Comparison of ENCODE assay signal across 20 cellular contexts in genomic region chr17:38738686-38739085, GRCh38. TPM values are rescaled to one million over a fixed set of nuclear protein-coding genes. Genes with fewer than 3 reads are reported as not detected.
DNase-seq lines count a peak whose midpoint lies in the region; ATAC-seq, FAIRE-seq and TF ChIP-seq lines count a peak whose summit lies in the region.
"Had no signal": no experiment of that assay in that cellular context is flagged by ENCODE, and none has a peak within 500 bp of the region (broad histone marks: within the 10 kb centered on the region; RNA-seq: fewer than 3 reads in every experiment).

No MANE protein-coding gene starts in this region.

- no peak overlapping the region for H3K4me3 Mint-ChIP-seq in CD4-positive, alpha-beta memory T cell
- H3K4me3 Mint-ChIP-seq: B cell; CD8-positive, alpha-beta T cell had no signal

- no peak overlapping the region for H2BK12ac ChIP-seq in H1 (ENCODE audit: low read depth, low read length)

- H3K27ac ChIP-seq in RWPE1 (peak overlapping the region; percentile 89), H1 (ENCODE audit: low read depth, low read length) (no peak overlapping the region)
- H3K27ac ChIP-seq in CD4-positive, alpha-beta memory T cell (ENCODE audit: low read depth, low read length): no peak overlapping the region
- H3K27ac ChIP-seq: GM23248 had no signal

- no peak overlapping the region for H2BK120ac ChIP-seq in H1 (replicated peaks; ENCODE audit: low read depth, low read length)

- H3K23me2 ChIP-seq in H1 (ENCODE audit: low read depth, low read length): no peaks in the 10 kb centered on the region

- peak overlapping the region; percentile 40 to 74 for H3K27ac Mint-ChIP-seq in activated naive CD4-positive, alpha-beta T cell treated with anti-CD3 and anti-CD28 coated beads, Interleukin-2, amount 50 U/mL, for 72 hours
- peak overlapping the region in 1 of 7 donors; percentile 74 for H3K27ac Mint-ChIP-seq in CD4-positive, alpha-beta memory T cell
- H3K27ac Mint-ChIP-seq: B cell; CD8-positive, alpha-beta T cell had no signal

- no peak overlapping the region for H4K5ac ChIP-seq in H1 (ENCODE audit: insufficient read length, low read depth, low read length)

- H3K36me3 ChIP-seq in H1 (ENCODE audit: control insufficient read depth in 2 of 4, insufficient read depth in 4 of 4, low read length in 3 of 4): peaks cover 2 to 30% (median 17%) of the 10 kb centered on the region in 4 experiments; a peak in 7 of 8 replicates
- H3K36me3 ChIP-seq in CD4-positive, alpha-beta memory T cell (ENCODE audit: insufficient read depth, low read length): no peaks in the 10 kb centered on the region

- H3K23ac ChIP-seq in H1 (ENCODE audit: insufficient read length): no peak overlapping the region

- H3K79me2 ChIP-seq in H1 (ENCODE audit: control insufficient read depth in 1 of 2, insufficient read depth in 2 of 2, low read length in 2 of 2): peaks cover 15 to 46% of the 10 kb centered on the region in 2 experiments

- H4K91ac ChIP-seq in H1 (replicated peaks; ENCODE audit: insufficient read length, low read length): no peak overlapping the region

- no peak overlapping the region for H3K14ac ChIP-seq in H1 (ENCODE audit: insufficient read length)

- H3K27me3 ChIP-seq in H1 (replicated peaks in 1 of 4; ENCODE audit: control insufficient read depth in 3 of 4, extremely low read depth in 1 of 4, insufficient read depth in 3 of 4, low read length in 3 of 4): no peaks in the 10 kb centered on the region
- H3K27me3 ChIP-seq in CD4-positive, alpha-beta memory T cell (ENCODE audit: insufficient read depth, low read length): no peaks in the 10 kb centered on the region

- no peak for TF ChIP-seq RAD21 in H1 (IDR thresholded peaks at IDR 0.05 in 1 of 2, conservative IDR thresholded peaks at IDR 0.05 in 1 of 2; ENCODE audit: low read depth in 2 of 2, low read length in 2 of 2)

- H2BK5ac ChIP-seq in H1 (ENCODE audit: low read depth, low read length): no peak overlapping the region

- peaks cover 30 to 57% of the 10 kb centered on the region in 2 experiments for H4K20me1 ChIP-seq in H1 (replicated peaks in 1 of 2; ENCODE audit: control insufficient read depth in 1 of 2, insufficient read depth in 2 of 2, low read length in 2 of 2)

- peak overlapping the region; percentile 17; the same call in 1 of the 2 replicates for H4K8ac ChIP-seq in H1 (ENCODE audit: extremely low read depth, insufficient read depth, low read length)

- no peak overlapping the region for H3K18ac ChIP-seq in H1 (ENCODE audit: extremely low read depth, low read length)

- FAIRE-seq in H1 (lab: Jason Lieb, UNC): no peak
- FAIRE-seq: A204.1, GM12878, GM19239 had no signal

- no peaks in the 10 kb centered on the region for H3K9me3 ChIP-seq in H1 (ENCODE audit: insufficient read depth in 2 of 2, low read depth in 1 of 2, low read length in 1 of 2)
- no peaks in the 10 kb centered on the region for H3K9me3 ChIP-seq in CD4-positive, alpha-beta memory T cell (ENCODE audit: control insufficient read depth in 1 of 2, low read length in 2 of 2)
- H3K9me3 ChIP-seq: Caco-2, HAP-1 had no signal

- H3K27me3 Mint-ChIP-seq in CD4-positive, alpha-beta memory T cell: peaks cover 3% of the 10 kb centered on the region in 2 donors

- TF ChIP-seq POLR2A in H1 (IDR thresholded peaks at IDR 0.05; ENCODE audit: control extremely low read depth in 1 of 2, low read depth in 2 of 2, low read length in 2 of 2): no peak

- H3K4me3 ChIP-seq in H1 (ENCODE audit: extremely low read depth in 1 of 4, insufficient read depth in 2 of 4, low read depth in 3 of 4, low read length in 4 of 4): no peak overlapping the region
- no peak overlapping the region for H3K4me3 ChIP-seq in CD4-positive, alpha-beta memory T cell (ENCODE audit: low read length in 2 of 2)
- H3K4me3 ChIP-seq: GM12878, GM23248, HAP-1 had no signal

- no peak overlapping the region for H3K4me2 ChIP-seq in H1 (ENCODE audit: insufficient read depth in 1 of 2, low read depth in 2 of 2, low read length in 2 of 2)

- ATAC-seq in activated naive CD4-positive, alpha-beta T cell treated with anti-CD3 and anti-CD28 coated beads, Interleukin-2, amount 50 U/mL, for 72 hours: no peak
- ATAC-seq: CD8-positive, alpha-beta T cell had no signal

- 92% methylated on average over 16 of the region's 16 CpGs; no CpG with 5 or more reads in 1 of the 2 experiments for WGBS in H1 (ENCODE audit: extremely low coverage in 1 of 2, insufficient coverage in 1 of 2, insufficient read length in 1 of 2, insufficient replicate concordance in 2 of 2, low coverage in 1 of 2, low lambda C conversion rate in 2 of 2, missing lambda C conversion rate in 1 of 2), 2 experiments

- in situ Hi-C loops in G401 (cut with HindIII; ENCODE audit: low sequenced_read_pairs): no loop called here

- no peak overlapping the region for H2BK20ac ChIP-seq in H1 (ENCODE audit: low read length)

- no peak overlapping the region for H3K4ac ChIP-seq in H1 (replicated peaks; ENCODE audit: insufficient read length, low read depth, low read length)

- peaks cover 1 to 18% (median 14%) of the 10 kb centered on the region in 4 donors for H3K4me1 Mint-ChIP-seq in CD4-positive, alpha-beta memory T cell

- H3K79me1 ChIP-seq in H1 (ENCODE audit: low read depth, low read length): peaks cover 22% of the 10 kb centered on the region

- TF ChIP-seq EP300 in H1 (IDR thresholded peaks at IDR 0.05; ENCODE audit: borderline replicate concordance in 1 of 2, low read depth in 2 of 2, low read length in 2 of 2): no peak

- H2BK15ac ChIP-seq in H1 (ENCODE audit: low read length): no peak overlapping the region

- TF ChIP-seq CTCF in RWPE1 (conservative IDR thresholded peaks at IDR 0.05; ENCODE audit: low read depth): no peak
- TF ChIP-seq CTCF in H1 (IDR thresholded peaks at IDR 0.05; ENCODE audit: control extremely low read depth in 1 of 3, insufficient read depth in 1 of 3, low read depth in 1 of 3, low read length in 3 of 3): no peak

- no peak overlapping the region for H3K56ac ChIP-seq in H1 (replicated peaks; ENCODE audit: insufficient read length, low read depth, low read length)

- peaks cover 0 to 19% (median 7%) of the 10 kb centered on the region in 4 experiments; a peak in 6 of 7 replicates for H3K4me1 ChIP-seq in H1 (replicated peaks in 1 of 4; ENCODE audit: control insufficient read depth in 3 of 4, insufficient read depth in 4 of 4, low read length in 3 of 4)
- H3K4me1 ChIP-seq in CD4-positive, alpha-beta memory T cell (ENCODE audit: insufficient read depth, low read length): peaks cover 9% of the 10 kb centered on the region
- H3K4me1 ChIP-seq: HAP-1 had no signal

- intact Hi-C loops in CD4-positive, alpha-beta memory T cell (cut with micrococcal nuclease): no loop called here

- no peaks in the 10 kb centered on the region for H3K36me3 Mint-ChIP-seq in activated naive CD4-positive, alpha-beta T cell treated with anti-CD3 and anti-CD28 coated beads, Interleukin-2, amount 50 U/mL, for 72 hours
- H3K36me3 Mint-ChIP-seq in CD4-positive, alpha-beta memory T cell: no peaks in the 10 kb centered on the region

- CTCF ChIA-PET in RWPE1 (lab: Yijun Ruan, JAX) (no interaction called here), H1 (lab: Charles Lee; ENCODE audit: partially characterized antibody) (interaction anchor here (5.4 kb wide), 1 partner anchor 62 kb away, joined by 44 read pairs; the partner anchor contains the start of gene EPOP)
- CTCF ChIA-PET in CD4-positive, alpha-beta memory T cell (lab: Charles Lee; ENCODE audit: partially characterized antibody): no interaction called here

- POLR2A ChIA-PET in RWPE1 (lab: Yijun Ruan, JAX; ENCODE audit: low non-redundant PET): no interaction called here
- POLR2A ChIA-PET in H1 (lab: Charles Lee; ENCODE audit: partially characterized antibody): interaction anchor here (3.1 kb wide), 1 partner anchor 7 kb away, joined by 19 read pairs; no protein-coding TSS in a partner anchor
- POLR2A ChIA-PET in CD4-positive, alpha-beta memory T cell (lab: Charles Lee; ENCODE audit: partially characterized antibody): interaction anchor here (1.4 kb wide), 1 partner anchor 62 kb away, joined by 3 read pairs; no protein-coding TSS in a partner anchor

- no peak overlapping the region for H2AFZ ChIP-seq in H1 (ENCODE audit: low read length)
- H2AFZ ChIP-seq: GM23248 had no signal

- H2AK5ac ChIP-seq in H1 (ENCODE audit: low read depth, low read length): no peak overlapping the region

- H3K9me3 Mint-ChIP-seq in activated naive CD4-positive, alpha-beta T cell treated with anti-CD3 and anti-CD28 coated beads, Interleukin-2, amount 50 U/mL, for 72 hours: no peaks in the 10 kb centered on the region
- no peaks in the 10 kb centered on the region for H3K9me3 Mint-ChIP-seq in CD4-positive, alpha-beta memory T cell
- H3K9me3 Mint-ChIP-seq: CD8-positive, alpha-beta T cell had no signal

- no peak for DNase-seq in activated naive CD4-positive, alpha-beta T cell treated with anti-CD3 and anti-CD28 coated beads, Interleukin-2, amount 50 U/mL, for 72 hours (ENCODE audit: low spot score in 2 of 2)
- DNase-seq in activated naive CD4-positive, alpha-beta T cell treated with Interleukin-2 at 50 U/mL for 16 hours: no peak
- DNase-seq in G401 (ENCODE audit: low spot score): peak; percentile 0
- DNase-seq in RWPE1 (ENCODE audit: low spot score): no peak
- DNase-seq in H1 (ENCODE audit: low read depth in 1 of 2, low spot score in 2 of 2): no peak
- DNase-seq in stimulated activated CD4-positive, alpha-beta T cell treated with anti-CD3 and anti-CD28 coated beads, Interleukin-4, amount 100 ng/mL, for 4 hours: no peak
- no peak for DNase-seq in CD4-positive, alpha-beta memory T cell
- DNase-seq in kidney tubule cell (ENCODE audit: low spot score): no peak
- DNase-seq: C1 segment of cervical spinal cord; Caco-2; CD8-positive, alpha-beta T cell; DMS153; DND-41; GDM1; GM23248 had no signal

- H3K9ac ChIP-seq in H1 (replicated peaks in 1 of 4; ENCODE audit: extremely low read depth in 1 of 4, low read depth in 3 of 4, low read length in 3 of 4): no peak overlapping the region
- H3K9ac ChIP-seq: GM23248 had no signal

RNA-seq across cellular contexts. Expression of gene CISD3, which starts 8.5 kb away (rescaled TPM):
- 10 to 100 TPM; 32.7 to 40.7 TPM for total RNA-seq in activated naive CD4-positive, alpha-beta T cell treated with anti-CD3 and anti-CD28 coated beads, Interleukin-2, amount 50 U/mL, for 72 hours
- total RNA-seq in G401 (2014; rRNA removed; shearing (Covaris generic)): 7.5 and 7.9 TPM in 2 replicates
- total RNA-seq in H1 (2021; fragmentation: NEBNext Ultra II Directional; extraction: Animal tissue kit (Norgen Biotek cat#: 25700)): 11.1 and 11.6 TPM in 2 replicates
- polyA plus RNA-seq in H1 (2011; rRNA removed): 8.4 and 9.4 TPM in 2 replicates
- 6.7 TPM for polyA plus RNA-seq in H1 (2011; cell fraction: cytosol; rRNA removed)
- polyA plus RNA-seq in H1 (2011; cell fraction: nucleus; rRNA removed): 7.1 TPM
- 7.7 to 15.0 TPM (median 9.7 TPM) in 4 replicates for polyA plus RNA-seq in H1 (2012, experiment 1 of 2)
- 8.8 TPM for polyA plus RNA-seq in H1 (2012, experiment 2 of 2)
- 7.5 TPM for polyA plus RNA-seq in H1 (2013, experiment 1 of 2)
- polyA plus RNA-seq in H1 (2013, experiment 2 of 2): 8.1 TPM
- 1.8 and 3.9 TPM in 2 replicates for polyA minus RNA-seq in H1 (2011; rRNA and poly(A)+ RNA removed)
- 5.7 TPM for polyA minus RNA-seq in H1 (2011; cell fraction: cytosol; rRNA and poly(A)+ RNA removed)
- polyA minus RNA-seq in H1 (2011; cell fraction: nucleus; rRNA and poly(A)+ RNA removed): 6.7 TPM
- 10 to 100 TPM; 12.5 to 13.5 TPM for total RNA-seq in CD4-positive, alpha-beta memory T cell
- polyA plus RNA-seq in CD4-positive, alpha-beta memory T cell: 10 to 100 TPM; 55.3 to 57.6 TPM

RNA-seq across cellular contexts. Expression of gene PCGF2, which starts 9.4 kb away (rescaled TPM):
- 1 to 10 TPM; 3.1 to 6.9 TPM for total RNA-seq in activated naive CD4-positive, alpha-beta T cell treated with anti-CD3 and anti-CD28 coated beads, Interleukin-2, amount 50 U/mL, for 72 hours
- 5.5 and 12.5 TPM in 2 replicates for total RNA-seq in G401 (2014; rRNA removed; shearing (Covaris generic))
- 86.1 and 93.3 TPM in 2 replicates for total RNA-seq in H1 (2021; fragmentation: NEBNext Ultra II Directional; extraction: Animal tissue kit (Norgen Biotek cat#: 25700))
- 42.1 and 81.4 TPM in 2 replicates for polyA plus RNA-seq in H1 (2011; rRNA removed)
- 29.9 TPM for polyA plus RNA-seq in H1 (2011; cell fraction: cytosol; rRNA removed)
- 84.7 TPM for polyA plus RNA-seq in H1 (2011; cell fraction: nucleus; rRNA removed)
- polyA plus RNA-seq in H1 (2012, experiment 1 of 2): 75.9 to 100 TPM (median 96.1 TPM) in 4 replicates
- polyA plus RNA-seq in H1 (2012, experiment 2 of 2): 61.3 TPM
- 40.8 TPM for polyA plus RNA-seq in H1 (2013, experiment 1 of 2)
- polyA plus RNA-seq in H1 (2013, experiment 2 of 2): 42.2 TPM
- 13.2 and 28.0 TPM in 2 replicates for polyA minus RNA-seq in H1 (2011; rRNA and poly(A)+ RNA removed)
- polyA minus RNA-seq in H1 (2011; cell fraction: cytosol; rRNA and poly(A)+ RNA removed): 57.5 TPM
- 21.4 TPM for polyA minus RNA-seq in H1 (2011; cell fraction: nucleus; rRNA and poly(A)+ RNA removed)
- not detected for total RNA-seq in CD4-positive, alpha-beta memory T cell
- polyA plus RNA-seq in CD4-positive, alpha-beta memory T cell: not detected
- total RNA-seq: B cell; CD8-positive, alpha-beta T cell had no signal

RNA-seq across cellular contexts. Expression of gene PSMB3, which starts 13.9 kb away (rescaled TPM):
- 100 to 1,000 TPM; 339 to 405 TPM for total RNA-seq in activated naive CD4-positive, alpha-beta T cell treated with anti-CD3 and anti-CD28 coated beads, Interleukin-2, amount 50 U/mL, for 72 hours
- total RNA-seq in G401 (2014; rRNA removed; shearing (Covaris generic)): 277 and 414 TPM in 2 replicates
- 291 and 301 TPM in 2 replicates for total RNA-seq in H1 (2021; fragmentation: NEBNext Ultra II Directional; extraction: Animal tissue kit (Norgen Biotek cat#: 25700))
- 866 and 914 TPM in 2 replicates for polyA plus RNA-seq in H1 (2011; rRNA removed)
- 619 TPM for polyA plus RNA-seq in H1 (2011; cell fraction: cytosol; rRNA removed)
- 473 TPM for polyA plus RNA-seq in H1 (2011; cell fraction: nucleus; rRNA removed)
- 334 to 383 TPM (median 362 TPM) in 4 replicates for polyA plus RNA-seq in H1 (2012, experiment 1 of 2)
- 693 TPM for polyA plus RNA-seq in H1 (2012, experiment 2 of 2)
- polyA plus RNA-seq in H1 (2013, experiment 1 of 2): 292 TPM
- polyA plus RNA-seq in H1 (2013, experiment 2 of 2): 289 TPM
- 275 and 292 TPM in 2 replicates for polyA minus RNA-seq in H1 (2011; rRNA and poly(A)+ RNA removed)
- polyA minus RNA-seq in H1 (2011; cell fraction: cytosol; rRNA and poly(A)+ RNA removed): 96.6 TPM
- polyA minus RNA-seq in H1 (2011; cell fraction: nucleus; rRNA and poly(A)+ RNA removed): 86.6 TPM
- total RNA-seq in CD4-positive, alpha-beta memory T cell: 10 to 100 TPM; 93.5 to 99.0 TPM
- polyA plus RNA-seq in CD4-positive, alpha-beta memory T cell: 100 to 1,000 TPM; 391 to 517 TPM

RNA-seq across cellular contexts. Expression of gene MLLT6, which starts 33.6 kb away (rescaled TPM):
- total RNA-seq in activated naive CD4-positive, alpha-beta T cell treated with anti-CD3 and anti-CD28 coated beads, Interleukin-2, amount 50 U/mL, for 72 hours: 100 to 1,000 TPM; 204 to 288 TPM
- total RNA-seq in G401 (2014; rRNA removed; shearing (Covaris generic)): 21.8 and 30.6 TPM in 2 replicates
- 7.7 and 8.0 TPM in 2 replicates for total RNA-seq in H1 (2021; fragmentation: NEBNext Ultra II Directional; extraction: Animal tissue kit (Norgen Biotek cat#: 25700))
- 6.5 and 7.7 TPM in 2 replicates for polyA plus RNA-seq in H1 (2011; rRNA removed)
- polyA plus RNA-seq in H1 (2011; cell fraction: cytosol; rRNA removed): 9.3 TPM
- polyA plus RNA-seq in H1 (2011; cell fraction: nucleus; rRNA removed): 57.8 TPM
- polyA plus RNA-seq in H1 (2012, experiment 1 of 2): 8.9 to 16.8 TPM (median 11.1 TPM) in 4 replicates
- 5.1 TPM for polyA plus RNA-seq in H1 (2012, experiment 2 of 2)
- polyA plus RNA-seq in H1 (2013, experiment 1 of 2): 3.0 TPM
- polyA plus RNA-seq in H1 (2013, experiment 2 of 2): 2.4 TPM
- polyA minus RNA-seq in H1 (2011; rRNA and poly(A)+ RNA removed): 8.2 and 12.8 TPM in 2 replicates
- polyA minus RNA-seq in H1 (2011; cell fraction: cytosol; rRNA and poly(A)+ RNA removed): 6.0 TPM
- 19.7 TPM for polyA minus RNA-seq in H1 (2011; cell fraction: nucleus; rRNA and poly(A)+ RNA removed)
- 100 to 1,000 TPM; 493 to 505 TPM for total RNA-seq in CD4-positive, alpha-beta memory T cell
- polyA plus RNA-seq in CD4-positive, alpha-beta memory T cell: 10 to 100 TPM in 1 of 2 donors, 1 to 10 TPM in 1; 3.0 to 14.1 TPM
